1 cellular context compared by ENCODE assay signal in the genomic region with DNA sequence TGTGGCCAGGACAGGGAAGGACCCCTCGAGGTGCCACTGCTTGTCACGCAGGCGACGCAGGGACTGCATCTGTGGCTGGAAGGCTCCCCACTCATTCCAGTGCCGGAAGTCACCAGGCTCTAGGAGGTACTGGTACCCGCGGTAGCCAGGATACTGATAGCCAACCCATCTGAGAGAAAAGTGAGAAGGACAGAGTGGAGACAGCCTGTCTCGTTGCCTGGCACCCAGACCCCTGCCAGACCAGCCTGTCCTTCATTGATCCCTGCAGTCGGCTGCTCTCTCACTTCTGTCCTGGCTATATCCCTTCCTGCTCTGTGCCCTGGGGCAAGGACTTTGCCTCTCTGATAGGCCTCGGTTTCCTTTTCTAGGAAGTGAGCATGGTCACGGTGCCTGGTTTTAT.
TF ChIP-seq lines count a peak whose summit lies in the region.

No MANE protein-coding gene starts in this region.

TF ChIP-seq in IMR-90, 13 proteins besides CTCF, POLR2A, EP300 and RAD21:
- no peak for TF ChIP-seq CHD1 (IDR thresholded peaks at IDR 0.05; ENCODE audit: low read depth, low read length)
- TF ChIP-seq BHLHE40 (IDR thresholded peaks at IDR 0.05; ENCODE audit: low read depth, low read length), result no peak
- no peak for TF ChIP-seq RFX5 (IDR thresholded peaks at IDR 0.05; ENCODE audit: low read depth, low read length)
- no peak for TF ChIP-seq SMC3 (IDR thresholded peaks at IDR 0.05; ENCODE audit: low read depth, low read length)
- no peak for TF ChIP-seq MXI1 (IDR thresholded peaks at IDR 0.05; ENCODE audit: borderline replicate concordance, low read depth, low read length)
- TF ChIP-seq CEBPB (IDR thresholded peaks at IDR 0.05; ENCODE audit: low read depth, low read length), result no peak
- TF ChIP-seq, protein P1, sequence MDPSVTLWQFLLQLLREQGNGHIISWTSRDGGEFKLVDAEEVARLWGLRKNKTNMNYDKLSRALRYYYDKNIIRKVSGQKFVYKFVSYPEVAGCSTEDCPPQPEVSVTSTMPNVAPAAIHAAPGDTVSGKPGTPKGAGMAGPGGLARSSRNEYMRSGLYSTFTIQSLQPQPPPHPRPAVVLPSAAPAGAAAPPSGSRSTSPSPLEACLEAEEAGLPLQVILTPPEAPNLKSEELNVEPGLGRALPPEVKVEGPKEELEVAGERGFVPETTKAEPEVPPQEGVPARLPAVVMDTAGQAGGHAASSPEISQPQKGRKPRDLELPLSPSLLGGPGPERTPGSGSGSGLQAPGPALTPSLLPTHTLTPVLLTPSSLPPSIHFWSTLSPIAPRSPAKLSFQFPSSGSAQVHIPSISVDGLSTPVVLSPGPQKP (IDR thresholded peaks at IDR 0.05; ENCODE audit: borderline replicate concordance, low read depth, low read length), result no peak
